Comparison of ENCODE assay signal across 12 cellular contexts in genomic region chr6:10558575-10558974, GRCh38. TPM values are rescaled to one million over a fixed set of nuclear protein-coding genes. Genes with fewer than 3 reads are reported as not detected.
DNase-seq lines count a peak whose midpoint lies in the region; ATAC-seq and TF ChIP-seq lines count a peak whose summit lies in the region.
"Had no signal": no experiment of that assay in that cellular context is flagged by ENCODE, and none has a peak within 500 bp of the region (broad histone marks: within the 10 kb centered on the region; RNA-seq: fewer than 3 reads in every experiment).

No MANE protein-coding gene starts in this region.

- no peak overlapping the region for H3K27ac Mint-ChIP-seq in osteocyte (ENCODE audit: unreplicated experiment)
- H3K27ac Mint-ChIP-seq: activated CD4-positive, alpha-beta memory T cell treated with anti-CD3 and anti-CD28 coated beads, Interleukin-2, amount 10 ng/mL, durations not matched to agents 7 days and 5 days; activated naive CD8-positive, alpha-beta T cell treated with anti-CD3 and anti-CD28 coated beads for 36 hours had no signal

- TF ChIP-seq EP300 in SK-N-SH (IDR thresholded peaks at IDR 0.05; ENCODE audit: borderline replicate concordance in 1 of 2, low read depth in 1 of 2, low read length in 1 of 2), result no peak

- no peaks in the 10 kb centered on the region for H3K9me3 Mint-ChIP-seq in osteocyte (ENCODE audit: unreplicated experiment)
- H3K9me3 Mint-ChIP-seq: activated CD4-positive, alpha-beta memory T cell treated with anti-CD3 and anti-CD28 coated beads, Interleukin-2, amount 10 ng/mL, durations not matched to agents 7 days and 5 days; activated naive CD8-positive, alpha-beta T cell treated with anti-CD3 and anti-CD28 coated beads for 36 hours had no signal

- no peaks in the 10 kb centered on the region for H3F3A ChIP-seq in SK-N-SH (replicated peaks; ENCODE audit: insufficient read depth)

- ATAC-seq in SK-N-SH treated with all-trans-retinoic acid at 6 μM for 48 hours (no peak), HG03460 (IDR thresholded peaks at IDR 0.05; ENCODE audit: unreplicated experiment) (no peak), aorta (ENCODE audit: low FRiP score) (no peak)

- no peaks in the 10 kb centered on the region for H3K36me3 Mint-ChIP-seq in osteocyte (ENCODE audit: unreplicated experiment)

- H3K9ac ChIP-seq in SK-N-SH, result no peak overlapping the region
- H3K9ac ChIP-seq: parathyroid adenoma had no signal

- H4K20me1 ChIP-seq in SK-N-SH (ENCODE audit: insufficient read depth), result no peaks in the 10 kb centered on the region

- peaks cover 30% of the 10 kb centered on the region for H3K4me1 Mint-ChIP-seq in osteocyte (ENCODE audit: unreplicated experiment)
- H3K4me1 Mint-ChIP-seq: activated CD4-positive, alpha-beta memory T cell treated with anti-CD3 and anti-CD28 coated beads, Interleukin-2, amount 10 ng/mL, durations not matched to agents 7 days and 5 days; activated naive CD8-positive, alpha-beta T cell treated with anti-CD3 and anti-CD28 coated beads for 36 hours had no signal

- H3K27ac ChIP-seq in SK-N-SH (ENCODE audit: low read depth in 2 of 2, low read length in 1 of 2) (peak overlapping the region in 1 of 2 experiments; percentile 36; a peak in 1 of 4 replicates), thyroid gland (peak overlapping the region in 1 of 3 donors; percentile 64), aorta (ENCODE audit: low read depth in 1 of 2, low read length in 2 of 2) (no peak overlapping the region)
- H3K27ac ChIP-seq: parathyroid adenoma had no signal

- intact Hi-C loops in thyroid gland (cut with DNase I), result no loop called here
- intact Hi-C loops in aorta (cut with DNase I), result loop anchor here in 1 of 2 donors (5.0 to 10.0 kb wide), 2 partner anchors 36 to 56 kb away; partner anchors contain the start of gene GCNT2

- H3K79me2 ChIP-seq in SK-N-SH (ENCODE audit: insufficient read depth), result no peaks in the 10 kb centered on the region
- H3K79me2 ChIP-seq: parathyroid adenoma had no signal

- peaks cover 39% of the 10 kb centered on the region for H3K27me3 Mint-ChIP-seq in osteocyte (ENCODE audit: unreplicated experiment)
- H3K27me3 Mint-ChIP-seq: activated CD4-positive, alpha-beta memory T cell treated with anti-CD3 and anti-CD28 coated beads, Interleukin-2, amount 10 ng/mL, durations not matched to agents 7 days and 5 days; activated naive CD8-positive, alpha-beta T cell treated with anti-CD3 and anti-CD28 coated beads for 36 hours had no signal

- H3K9me3 ChIP-seq in SK-N-SH (no peaks in the 10 kb centered on the region), thyroid gland (no peaks in the 10 kb centered on the region), aorta (ENCODE audit: control insufficient read depth, low read length) (no peaks in the 10 kb centered on the region)

- H3K4me3 Mint-ChIP-seq in osteocyte (ENCODE audit: unreplicated experiment), result no peak overlapping the region
- H3K4me3 Mint-ChIP-seq: activated CD4-positive, alpha-beta memory T cell treated with anti-CD3 and anti-CD28 coated beads, Interleukin-2, amount 10 ng/mL, durations not matched to agents 7 days and 5 days; activated naive CD8-positive, alpha-beta T cell treated with anti-CD3 and anti-CD28 coated beads for 36 hours had no signal

- TF ChIP-seq POLR2A in thyroid gland (IDR thresholded peaks at IDR 0.05), result no peak

- TF ChIP-seq CTCF in SK-N-SH (IDR thresholded peaks at IDR 0.05) (no peak), thyroid gland (IDR thresholded peaks at IDR 0.05) (no peak), osteocyte (IDR thresholded peaks at IDR 0.05) (no peak)

- H3K4me3 ChIP-seq in SK-N-SH (ENCODE audit: low read depth in 2 of 2, low read length in 1 of 2) (peak overlapping the region in 1 of 2 experiments; percentile 23; a peak in 1 of 4 replicates), thyroid gland (replicated peaks in 1 of 3) (no peak overlapping the region), aorta (ENCODE audit: low read length in 2 of 2) (no peak overlapping the region)

- no peaks in the 10 kb centered on the region for H3K9me2 ChIP-seq in SK-N-SH

- CTCF ChIA-PET in SK-N-SH (lab: Yijun Ruan, JAX), result no interaction called here

- no peak overlapping the region for H2AFZ ChIP-seq in SK-N-SH (ENCODE audit: low read depth)
- H2AFZ ChIP-seq: parathyroid adenoma had no signal

- 53% methylated on average over 9 of the region's 9 CpGs for WGBS in SK-N-SH (ENCODE audit: low lambda C conversion rate)
- 68 to 78% methylated on average over 9 of the region's 9 CpGs for WGBS in thyroid gland, 2 donors
- 87 to 90% methylated on average over 9 of the region's 9 CpGs for WGBS in aorta, 2 donors

- peak; percentile 50 for DNase-seq in SK-N-SH
- DNase-seq in SHP77 treated with DMSO at 0.1 percent for 48 hours (lab: John Stamatoyannopoulos, UW), result peak; percentile 51
- DNase-seq in islet precursor cell, result peak; percentile 65
- DNase-seq in thyroid gland, result peak; percentile 26 to 38
- DNase-seq in aorta, result no peak
- no peak for DNase-seq in osteocyte (ENCODE audit: extremely low spot score, unreplicated experiment)
- DNase-seq: activated CD4-positive, alpha-beta memory T cell treated with anti-CD3 and anti-CD28 coated beads, Interleukin-2, amount 10 ng/mL, durations not matched to agents 7 days and 5 days; activated naive CD8-positive, alpha-beta T cell treated with anti-CD3 and anti-CD28 coated beads for 36 hours; effector CD8-positive, alpha-beta T cell had no signal

- TF ChIP-seq RAD21 in SK-N-SH (IDR thresholded peaks at IDR 0.05; ENCODE audit: low read length), result no peak

- no peaks in the 10 kb centered on the region; the same call in 1 of the 2 replicates for H3K27me3 ChIP-seq in SK-N-SH (ENCODE audit: insufficient read depth)
- no peaks in the 10 kb centered on the region for H3K27me3 ChIP-seq in thyroid gland
- H3K27me3 ChIP-seq in aorta (ENCODE audit: control insufficient read depth in 1 of 2, insufficient read depth in 2 of 2, low read length in 1 of 2), result no peaks in the 10 kb centered on the region

- no peak overlapping the region for H3K4me2 ChIP-seq in SK-N-SH

- H3K4me1 ChIP-seq in SK-N-SH (ENCODE audit: control insufficient read depth in 1 of 2, insufficient read depth in 2 of 2, low read depth in 1 of 2, low read length in 1 of 2) (peaks cover 0 to 24% of the 10 kb centered on the region in 2 experiments; a peak in 2 of 4 replicates), thyroid gland (peaks cover 34 to 40% of the 10 kb centered on the region in 2 donors), aorta (ENCODE audit: control insufficient read depth in 1 of 2, insufficient read depth in 2 of 2, low read length in 2 of 2) (peaks cover 10 to 14% of the 10 kb centered on the region in 2 donors)
- H3K4me1 ChIP-seq: parathyroid adenoma had no signal

- POLR2A ChIA-PET in SK-N-SH (lab: Yijun Ruan, JAX), result no interaction called here

- H3K36me3 ChIP-seq in SK-N-SH (replicated peaks in 1 of 2; ENCODE audit: control insufficient read depth in 1 of 2, insufficient read depth in 2 of 2, low read length in 1 of 2) (no peaks in the 10 kb centered on the region), thyroid gland (no peaks in the 10 kb centered on the region), aorta (ENCODE audit: control insufficient read depth in 1 of 2, insufficient read depth in 2 of 2, low read length in 1 of 2) (peaks cover 0 to 2% of the 10 kb centered on the region in 2 donors)

TF ChIP-seq in SK-N-SH, 30 proteins besides CTCF, POLR2A, EP300 and RAD21:
- TF ChIP-seq ELF1 (IDR thresholded peaks at IDR 0.05) (no peak), NRF1 (IDR thresholded peaks at IDR 0.05; ENCODE audit: low read depth, low read length) (no peak), FOXJ3 (CRISPR knock-in tag; IDR thresholded peaks at IDR 0.05) (no peak)

TF ChIP-seq in SK-N-SH treated with all-trans-retinoic acid at 6 μM for 48 hours, 23 proteins besides CTCF, POLR2A, EP300 and RAD21:
- TF ChIP-seq RARB (CRISPR knock-in tag; IDR thresholded peaks at IDR 0.05) (no peak), PPARA (CRISPR knock-in tag; IDR thresholded peaks at IDR 0.05; ENCODE audit: borderline replicate concordance) (no peak), ZC3H10 (CRISPR knock-in tag; IDR thresholded peaks at IDR 0.05) (no peak)

RNA-seq across cellular contexts. Expression of gene GCNT2, which starts 37.4 kb away (rescaled TPM):
- polyA plus RNA-seq in SK-N-SH (2012; rRNA removed) (0.13 and 0.29 TPM in 2 replicates), aorta (1 to 10 TPM; 3.4 to 3.9 TPM)
- 0.21 and 0.26 TPM in 2 replicates for polyA plus RNA-seq in SK-N-SH (2012; cell fraction: cytosol; rRNA removed)
- 0.16 and 0.25 TPM in 2 replicates for polyA plus RNA-seq in SK-N-SH (2012; cell fraction: nucleus; rRNA removed)
- total RNA-seq in thyroid gland (1 to 10 TPM; 4.0 to 9.8 (median 8.0) TPM), aorta (10 to 100 TPM; 14.6 to 18.6 TPM), osteocyte (0.19 and 0.21 TPM in 2 replicates)

Comparison
In these comparisons a context has a peak if more than half of its experiments do, and no peak if none do; other contexts are left out.
1. DNase-seq: peak in SK-N-SH (single experiment), SHP77 treated with DMSO at 0.1 percent for 48 hours (single experiment), islet precursor cell (single experiment) and thyroid gland (2 of 2); none in aorta (0 of 2) and osteocyte (single experiment).